Comparison of ENCODE assay signal across 8 cellular contexts in genomic region chr14:55089547-55090153, GRCh38. TPM values are rescaled to one million over a fixed set of nuclear protein-coding genes. Genes with fewer than 3 reads are reported as not detected.
A peak's percentile ranks its signal among the peaks of the same experiment; 100 is the strongest.
DNase-seq lines count a peak whose midpoint lies in the region; TF ChIP-seq lines count a peak whose summit lies in the region.
"Not testable (repeated sequence)": the region's sequence is repeated elsewhere in the genome, so short reads cannot be mapped to it uniquely, and the experiment has no call there.

No MANE protein-coding gene starts in this region.

- not testable (repeated sequence) for H3K23ac ChIP-seq in H9 (ENCODE audit: insufficient read length, low read depth, low read length)

- H3K56ac ChIP-seq in H9 (ENCODE audit: insufficient read length, low read depth, low read length), result not testable (repeated sequence)

- not testable (repeated sequence) for H3K79me1 ChIP-seq in H9 (ENCODE audit: insufficient read depth, low read depth, low read length, poor library complexity, severe bottlenecking)

- not testable (repeated sequence) for H3K18ac ChIP-seq in H9 (ENCODE audit: insufficient read length, low read depth, low read length)

- intact Hi-C loops in activated T-helper 1 cell treated with anti-CD3 and anti-CD28 coated beads, Interleukin-12 subunit alpha, Interleukin-12 subunit beta, Interleukin-2, Interleukin-4 antibody, amounts not matched to agents 30 ng/mL and 10 ng/mL and 1 ng/mL, durations not matched to agents 14 hours and 24 hours and 36 hours (cut with micrococcal nuclease), result loop anchor here (1.0 to 10.0 kb wide), 6 partner anchors 9 to 341 kb away; partner anchors contain the start of gene LGALS3

- H3K36me3 Mint-ChIP-seq in H9 (ENCODE audit: insufficient read depth in 1 of 3, low read depth in 3 of 3); activated T-helper 1 cell treated with anti-CD3 and anti-CD28 coated beads, Interleukin-12 subunit alpha, Interleukin-12 subunit beta, Interleukin-2, Interleukin-4 antibody, amounts not matched to agents 30 ng/mL and 10 ng/mL and 1 ng/mL, durations not matched to agents 14 hours and 24 hours and 36 hours (ENCODE audit: low read depth); nephron (ENCODE audit: low read depth): not testable (repeated sequence)

- not testable (repeated sequence) for H3K9me3 Mint-ChIP-seq in H9; activated T-helper 1 cell treated with anti-CD3 and anti-CD28 coated beads, Interleukin-12 subunit alpha, Interleukin-12 subunit beta, Interleukin-2, Interleukin-4 antibody, amounts not matched to agents 30 ng/mL and 10 ng/mL and 1 ng/mL, durations not matched to agents 14 hours and 24 hours and 36 hours; nephron

- not testable (repeated sequence) for H3K4me3 Mint-ChIP-seq in H9; activated T-helper 1 cell treated with anti-CD3 and anti-CD28 coated beads, Interleukin-12 subunit alpha, Interleukin-12 subunit beta, Interleukin-2, Interleukin-4 antibody, amounts not matched to agents 30 ng/mL and 10 ng/mL and 1 ng/mL, durations not matched to agents 14 hours and 24 hours and 36 hours; nephron

- not testable (repeated sequence) for H3K9ac ChIP-seq in H9 (ENCODE audit: extremely low read depth, insufficient read length, low read length)

- H3K9me3 ChIP-seq in H9 (ENCODE audit: control insufficient read depth, low read depth, low read length), result not testable (repeated sequence)

- not testable (repeated sequence) for H2BK12ac ChIP-seq in H9 (ENCODE audit: insufficient read length, low read depth, low read length)

- not testable (repeated sequence) for H3T11ph ChIP-seq in H9 (ENCODE audit: low read length)

- not testable (repeated sequence) for H3K27ac Mint-ChIP-seq in H9; activated T-helper 1 cell treated with anti-CD3 and anti-CD28 coated beads, Interleukin-12 subunit alpha, Interleukin-12 subunit beta, Interleukin-2, Interleukin-4 antibody, amounts not matched to agents 30 ng/mL and 10 ng/mL and 1 ng/mL, durations not matched to agents 14 hours and 24 hours and 36 hours
- H3K27ac Mint-ChIP-seq in nephron, result peak overlapping the region in 2 of 3 experiments; percentile 12 to 14

- peak overlapping the region; percentile 86 for H2AFZ ChIP-seq in H9 (ENCODE audit: low read length)

- WGBS in H9 (ENCODE audit: extremely low coverage, insufficient read length, low lambda C conversion rate), result no CpG with 5 or more reads among the region's 13 CpGs

- H3K4ac ChIP-seq in H9 (ENCODE audit: low read depth, low read length), result not testable (repeated sequence)

- not testable (repeated sequence) for H3K79me2 ChIP-seq in H9 (ENCODE audit: insufficient read depth, low read length)

- not testable (repeated sequence) for H4K91ac ChIP-seq in H9 (ENCODE audit: insufficient read length, low read depth, low read length)

- not testable (repeated sequence) for H2BK20ac ChIP-seq in H9 (ENCODE audit: low read depth, low read length, poor library complexity, severe bottlenecking)

- not testable (repeated sequence) for H4K5ac ChIP-seq in H9 (ENCODE audit: insufficient read length, low read depth, low read length)

- H4K20me1 ChIP-seq in H9 (ENCODE audit: control insufficient read depth, insufficient read depth, insufficient read length), result not testable (repeated sequence)

- H2BK5ac ChIP-seq in H9 (ENCODE audit: insufficient read length, low read length), result not testable (repeated sequence)

- not testable (repeated sequence) for H4K8ac ChIP-seq in H9 (replicated peaks; ENCODE audit: insufficient read length, low read depth, low read length)

- H3K27me3 ChIP-seq in H9 (ENCODE audit: insufficient read depth, low read length), result not testable (repeated sequence)

- H3K4me1 ChIP-seq in H9 (ENCODE audit: insufficient read depth, low read length), result not testable (repeated sequence)

- not testable (repeated sequence) for H2BK120ac ChIP-seq in H9 (ENCODE audit: low read depth, low read length, poor library complexity, severe bottlenecking)

- H2AK5ac ChIP-seq in H9 (ENCODE audit: insufficient read length, low read length), result not testable (repeated sequence)

- TF ChIP-seq CTCF in H9 (conservative IDR thresholded peaks at IDR 0.05), result peak; percentile 93
- TF ChIP-seq CTCF in nephron (IDR thresholded peaks at IDR 0.05; ENCODE audit: unreplicated experiment in 3 of 3), result peak; percentile 82 to 88 (median 84)

- not testable (repeated sequence) for H3K27ac ChIP-seq in H9 (ENCODE audit: insufficient read length, low read depth, low read length)

- peak; percentile 88 for DNase-seq in Daoy (ENCODE audit: low read depth)
- peak; percentile 83 for DNase-seq in H9
- DNase-seq in MV-4-11 (lab: John Stamatoyannopoulos, UW), result peak; percentile 59
- DNase-seq in SHP77 (lab: John Stamatoyannopoulos, UW), result peak; percentile 45 to 56
- peak; percentile 62 for DNase-seq in activated T-helper 1 cell treated with anti-CD3 and anti-CD28 coated beads, Interleukin-12 subunit alpha, Interleukin-12 subunit beta, Interleukin-2, Interleukin-4 antibody, amounts not matched to agents 30 ng/mL and 10 ng/mL and 1 ng/mL, durations not matched to agents 14 hours and 24 hours and 36 hours (ENCODE audit: low spot score)
- peak; percentile 93 for DNase-seq in fibroblast of peridontal ligament (ENCODE audit: extremely low read depth)
- DNase-seq in stimulated activated naive CD4-positive, alpha-beta T cell (lab: John Stamatoyannopoulos, UW), result peak; percentile 15 to 60 (median 47)

- H3K4me1 Mint-ChIP-seq in H9, nephron: not testable (repeated sequence)
- H3K4me1 Mint-ChIP-seq in activated T-helper 1 cell treated with anti-CD3 and anti-CD28 coated beads, Interleukin-12 subunit alpha, Interleukin-12 subunit beta, Interleukin-2, Interleukin-4 antibody, amounts not matched to agents 30 ng/mL and 10 ng/mL and 1 ng/mL, durations not matched to agents 14 hours and 24 hours and 36 hours (ENCODE audit: low read depth), result peaks cover 15% of the 10 kb centered on the region

- H3K4me2 ChIP-seq in H9 (ENCODE audit: insufficient read depth, insufficient read length, low read length), result not testable (repeated sequence)

- not testable (repeated sequence) for H3K14ac ChIP-seq in H9 (ENCODE audit: insufficient read depth, low read length)

- H3K27me3 Mint-ChIP-seq in H9 (ENCODE audit: low read depth); activated T-helper 1 cell treated with anti-CD3 and anti-CD28 coated beads, Interleukin-12 subunit alpha, Interleukin-12 subunit beta, Interleukin-2, Interleukin-4 antibody, amounts not matched to agents 30 ng/mL and 10 ng/mL and 1 ng/mL, durations not matched to agents 14 hours and 24 hours and 36 hours (ENCODE audit: insufficient read depth); nephron (ENCODE audit: low read depth): not testable (repeated sequence)

- H3K23me2 ChIP-seq in H9 (ENCODE audit: insufficient read length, low read depth, low read length, poor library complexity, severe bottlenecking), result not testable (repeated sequence)

- H2BK15ac ChIP-seq in H9 (ENCODE audit: low read depth, low read length), result not testable (repeated sequence)

RNA-seq across cellular contexts. Expression of gene MAPK1IP1L, which starts 38.2 kb away (rescaled TPM):
- 69.4 and 108 TPM in 2 replicates for total RNA-seq in Daoy (2014; rRNA removed; shearing (Covaris generic))
- 133 TPM in 2 replicates for total RNA-seq in H9 (2021)
- total RNA-seq in activated T-helper 1 cell treated with anti-CD3 and anti-CD28 coated beads, Interleukin-12 subunit alpha, Interleukin-12 subunit beta, Interleukin-2, Interleukin-4 antibody, amounts not matched to agents 30 ng/mL and 10 ng/mL and 1 ng/mL, durations not matched to agents 14 hours and 24 hours and 36 hours, result 139 and 141 TPM in 2 replicates

RNA-seq across cellular contexts. Expression of gene LGALS3, which starts 39.4 kb away (rescaled TPM):
- total RNA-seq in Daoy (2014; rRNA removed; shearing (Covaris generic)), result 86.6 and 88.5 TPM in 2 replicates
- 3.7 and 4.0 TPM in 2 replicates for total RNA-seq in H9 (2021)
- total RNA-seq in activated T-helper 1 cell treated with anti-CD3 and anti-CD28 coated beads, Interleukin-12 subunit alpha, Interleukin-12 subunit beta, Interleukin-2, Interleukin-4 antibody, amounts not matched to agents 30 ng/mL and 10 ng/mL and 1 ng/mL, durations not matched to agents 14 hours and 24 hours and 36 hours, result 10.4 and 12.0 TPM in 2 replicates
